6 cellular contexts compared by ENCODE assay signal in genomic region chr3:119098006-119098405, GRCh38. TPM values are rescaled to one million over a fixed set of nuclear protein-coding genes. Genes with fewer than 3 reads are reported as not detected.
"Had no signal": no experiment of that assay in that cellular context is flagged by ENCODE, and none has a peak within 500 bp of the region (broad histone marks: within the 10 kb centered on the region; RNA-seq: fewer than 3 reads in every experiment).

No MANE protein-coding gene starts in this region.

- FAIRE-seq: GM12891, GM12892 had no signal

- DNase-seq: GDM1, GF-D8 had no signal

- H3K4me3 ChIP-seq: GM12878 had no signal

RNA-seq across cellular contexts. Expression of gene TEX55, which starts 48.0 kb away (rescaled TPM):
- total RNA-seq: G401, GM12878 had no signal
- polyA plus RNA-seq: GM12878 had no signal
